In genomic region chr11:102012946-102013345, GRCh38 we compare ENCODE assay signal across 1 cellular context.
TF ChIP-seq lines count a peak whose summit lies in the region.

No MANE protein-coding gene starts in this region.

TF ChIP-seq in HCT116, 20 proteins besides CTCF, POLR2A, EP300 and RAD21:
- no peak for TF ChIP-seq SP1 (IDR thresholded peaks at IDR 0.05; ENCODE audit: low read depth)
- TF ChIP-seq SRF (IDR thresholded peaks at IDR 0.05; ENCODE audit: low read depth), result no peak
- no peak for TF ChIP-seq JUND (IDR thresholded peaks at IDR 0.05)
- TF ChIP-seq POLR2AphosphoS5 (IDR thresholded peaks at IDR 0.05; ENCODE audit: low read depth, low read length), result no peak
- TF ChIP-seq SIN3A (IDR thresholded peaks at IDR 0.05; ENCODE audit: low read depth), result no peak
- no peak for TF ChIP-seq REST (IDR thresholded peaks at IDR 0.05; ENCODE audit: low read depth)
- TF ChIP-seq ZFX (IDR thresholded peaks at IDR 0.05), result no peak
